In genomic region chr12:131092911-131093901, GRCh38 we compare ENCODE assay signal across 8 cellular contexts.
A peak's percentile ranks its signal among the peaks of the same experiment; 100 is the strongest.
DNase-seq lines count a peak whose midpoint lies in the region; ATAC-seq and TF ChIP-seq lines count a peak whose summit lies in the region.

No MANE protein-coding gene starts in this region.

- peaks cover 3% of the 10 kb centered on the region for H3K27me3 Mint-ChIP-seq in activated T-helper 17 cell treated with anti-CD3 and anti-CD28 coated beads, Interleukin-2, amount 50 U/mL, for 72 hours
- peaks cover 4 to 6% of the 10 kb centered on the region in 2 donors for H3K27me3 Mint-ChIP-seq in stimulated activated naive B cell treated with anti-CD40 and anti-IgM and Interleukin-4, amounts not matched to agents 10 μg/mL and 1 μg/mL and 100 μg/mL, for 72 hours

- H3K9me3 Mint-ChIP-seq in activated T-helper 17 cell treated with anti-CD3 and anti-CD28 coated beads, Interleukin-2, amount 50 U/mL, for 72 hours = no peaks in the 10 kb centered on the region
- no peaks in the 10 kb centered on the region for H3K9me3 Mint-ChIP-seq in stimulated activated naive B cell treated with anti-CD40 and anti-IgM and Interleukin-4, amounts not matched to agents 10 μg/mL and 1 μg/mL and 100 μg/mL, for 72 hours

- DNase-seq in stimulated activated naive B cell treated with anti-CD40 and anti-IgM and Interleukin-4, amounts not matched to agents 10 μg/mL and 1 μg/mL and 100 μg/mL, for 72 hours = peak; percentile 79
- DNase-seq in activated gamma-delta T cell (lab: John Stamatoyannopoulos, UW) (no peak), foreskin melanocyte (no peak), OCI-M2 (lab: John Stamatoyannopoulos, UW; ENCODE audit: unreplicated experiment) (no peak)

- no peaks in the 10 kb centered on the region for H3K36me3 Mint-ChIP-seq in activated T-helper 17 cell treated with anti-CD3 and anti-CD28 coated beads, Interleukin-2, amount 50 U/mL, for 72 hours (ENCODE audit: low read depth)
- no peaks in the 10 kb centered on the region for H3K36me3 Mint-ChIP-seq in stimulated activated naive B cell treated with anti-CD40 and anti-IgM and Interleukin-4, amounts not matched to agents 10 μg/mL and 1 μg/mL and 100 μg/mL, for 72 hours

- peak; percentile 52 for TF ChIP-seq CTCF in GM12873 (IDR thresholded peaks at IDR 0.05; ENCODE audit: insufficient read depth, low read depth, low read length, missing control alignments)

- peak overlapping the region; percentile 58 for H3K27ac Mint-ChIP-seq in activated T-helper 17 cell treated with anti-CD3 and anti-CD28 coated beads, Interleukin-2, amount 50 U/mL, for 72 hours
- H3K27ac Mint-ChIP-seq in stimulated activated naive B cell treated with anti-CD40 and anti-IgM and Interleukin-4, amounts not matched to agents 10 μg/mL and 1 μg/mL and 100 μg/mL, for 72 hours = peak overlapping the region; percentile 93

- peak overlapping the region; percentile 57 for H3K4me3 Mint-ChIP-seq in activated T-helper 17 cell treated with anti-CD3 and anti-CD28 coated beads, Interleukin-2, amount 50 U/mL, for 72 hours
- peak overlapping the region; percentile 56 to 75 for H3K4me3 Mint-ChIP-seq in stimulated activated naive B cell treated with anti-CD40 and anti-IgM and Interleukin-4, amounts not matched to agents 10 μg/mL and 1 μg/mL and 100 μg/mL, for 72 hours

- peaks cover 17% of the 10 kb centered on the region for H3K4me1 Mint-ChIP-seq in activated T-helper 17 cell treated with anti-CD3 and anti-CD28 coated beads, Interleukin-2, amount 50 U/mL, for 72 hours
- H3K4me1 Mint-ChIP-seq in stimulated activated naive B cell treated with anti-CD40 and anti-IgM and Interleukin-4, amounts not matched to agents 10 μg/mL and 1 μg/mL and 100 μg/mL, for 72 hours = peaks cover 41 to 53% of the 10 kb centered on the region in 2 donors

- ATAC-seq in GM21367 (IDR thresholded peaks at IDR 0.05; ENCODE audit: unreplicated experiment) (peak; percentile 56), HG03460 (IDR thresholded peaks at IDR 0.05; ENCODE audit: unreplicated experiment) (peak; percentile 63)
- peak; percentile 69 for ATAC-seq in activated T-helper 17 cell treated with anti-CD3 and anti-CD28 coated beads, Interleukin-2, amount 50 U/mL, for 72 hours (replicated peaks)
- ATAC-seq in stimulated activated naive B cell treated with anti-CD40 and anti-IgM and Interleukin-4, amounts not matched to agents 10 μg/mL and 1 μg/mL and 100 μg/mL, for 72 hours (replicated peaks) = peak; percentile 79 to 83
